In the genomic region with DNA sequence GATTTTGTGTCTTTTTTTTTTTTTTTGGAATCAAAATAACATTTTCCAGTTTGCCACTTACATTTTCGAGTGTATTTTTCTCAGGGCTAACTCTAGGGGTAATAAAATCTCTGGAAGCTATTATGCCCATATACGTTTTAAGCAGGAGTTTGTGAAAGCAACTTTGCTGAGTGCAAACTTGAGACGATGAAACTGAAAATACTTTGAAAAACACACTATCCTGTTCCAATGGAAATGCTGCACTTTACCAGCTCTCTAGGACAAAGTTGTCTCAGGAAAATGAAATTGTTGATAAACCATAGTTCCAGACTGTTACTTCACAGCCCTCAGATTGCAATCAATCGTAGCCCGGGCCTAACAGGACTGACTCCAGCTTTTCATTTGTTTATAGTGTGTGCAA, we compare ENCODE assay signal across 12 cellular contexts.
DNase-seq lines count a peak whose midpoint lies in the region; ATAC-seq and TF ChIP-seq lines count a peak whose summit lies in the region.
"Had no signal": no experiment of that assay in that cellular context is flagged by ENCODE, and none has a peak within 500 bp of the region (broad histone marks: within the 10 kb centered on the region; RNA-seq: fewer than 3 reads in every experiment).

No MANE protein-coding gene starts in this region.

- no peaks in the 10 kb centered on the region for H3K9me3 Mint-ChIP-seq in progenitor cell of endocrine pancreas (ENCODE audit: low read depth)
- peaks cover 2% of the 10 kb centered on the region for H3K9me3 Mint-ChIP-seq in activated CD4-positive, alpha-beta T cell treated with anti-CD3 and anti-CD28 coated beads, Interleukin-2, amount 10 ng/mL, durations not matched to agents 24 days and 14 days
- no peaks in the 10 kb centered on the region for H3K9me3 Mint-ChIP-seq in natural killer cell treated with Interleukin-12 subunit alpha and Interleukin-12 subunit beta and Interleukin-15 and Interleukin-18, amount 100 ng/mL, for 72 hours

- DNase-seq in right atrium auricular region (ENCODE audit: low spot score) = no peak
- no peak for DNase-seq in Right ventricle myocardium superior
- no peak for DNase-seq in progenitor cell of endocrine pancreas (ENCODE audit: low spot score, unreplicated experiment)
- DNase-seq in EL = no peak
- DNase-seq in NCI-H446 treated with DMSO at 0.1 percent for 48 hours (lab: John Stamatoyannopoulos, UW) = no peak
- DNase-seq in activated CD4-positive, alpha-beta T cell treated with anti-CD3 and anti-CD28 coated beads, Interleukin-2, amount 10 ng/mL, durations not matched to agents 24 days and 14 days = no peak
- DNase-seq in natural killer cell treated with Interleukin-12 subunit alpha and Interleukin-12 subunit beta and Interleukin-15 and Interleukin-18, amount 100 ng/mL, for 72 hours (ENCODE audit: low spot score) = no peak
- DNase-seq: AML-193, NCI-H1694 had no signal

- H3K27ac Mint-ChIP-seq in progenitor cell of endocrine pancreas = no peak overlapping the region
- H3K27ac Mint-ChIP-seq in activated CD4-positive, alpha-beta T cell treated with anti-CD3 and anti-CD28 coated beads, Interleukin-2, amount 10 ng/mL, durations not matched to agents 24 days and 14 days = no peak overlapping the region
- H3K27ac Mint-ChIP-seq in natural killer cell treated with Interleukin-12 subunit alpha and Interleukin-12 subunit beta and Interleukin-15 and Interleukin-18, amount 100 ng/mL, for 72 hours = no peak overlapping the region

- peak overlapping the region; percentile 68 for H3K4me3 Mint-ChIP-seq in progenitor cell of endocrine pancreas (ENCODE audit: low read depth)
- H3K4me3 Mint-ChIP-seq in activated CD4-positive, alpha-beta T cell treated with anti-CD3 and anti-CD28 coated beads, Interleukin-2, amount 10 ng/mL, durations not matched to agents 24 days and 14 days = no peak overlapping the region
- H3K4me3 Mint-ChIP-seq in natural killer cell treated with Interleukin-12 subunit alpha and Interleukin-12 subunit beta and Interleukin-15 and Interleukin-18, amount 100 ng/mL, for 72 hours = no peak overlapping the region

- H3K4me1 ChIP-seq in right atrium auricular region (peaks cover 0 to 4% of the 10 kb centered on the region in 2 donors), iPS-18a (ENCODE audit: control insufficient read depth, low read depth, low read length) (no peaks in the 10 kb centered on the region)
- H3K4me1 ChIP-seq: ascending aorta had no signal

- no peaks in the 10 kb centered on the region for H3K36me3 Mint-ChIP-seq in progenitor cell of endocrine pancreas (ENCODE audit: insufficient read depth)
- no peaks in the 10 kb centered on the region for H3K36me3 Mint-ChIP-seq in activated CD4-positive, alpha-beta T cell treated with anti-CD3 and anti-CD28 coated beads, Interleukin-2, amount 10 ng/mL, durations not matched to agents 24 days and 14 days (ENCODE audit: low read depth)
- H3K36me3 Mint-ChIP-seq in natural killer cell treated with Interleukin-12 subunit alpha and Interleukin-12 subunit beta and Interleukin-15 and Interleukin-18, amount 100 ng/mL, for 72 hours = no peaks in the 10 kb centered on the region

- H3K9me3 ChIP-seq in right atrium auricular region (peaks cover 0 to 3% of the 10 kb centered on the region in 2 donors), iPS-18a (ENCODE audit: control insufficient read depth, low read depth, low read length) (no peaks in the 10 kb centered on the region)
- H3K9me3 ChIP-seq: ascending aorta had no signal

- ATAC-seq in Right ventricle myocardium superior (ENCODE audit: poor library complexity) = no peak
- ATAC-seq in natural killer cell treated with Interleukin-12 subunit alpha and Interleukin-12 subunit beta and Interleukin-15 and Interleukin-18, amount 100 ng/mL, for 72 hours = no peak

- H3K27ac ChIP-seq in right atrium auricular region (peak overlapping the region; percentile 69 to 80), iPS-18a (ENCODE audit: low read length) (no peak overlapping the region)
- H3K27ac ChIP-seq: ascending aorta, VCaP had no signal

- H3K9ac ChIP-seq in iPS-18a (ENCODE audit: low read length) = no peak overlapping the region

- no peak overlapping the region for H3K4me3 ChIP-seq in right atrium auricular region
- peak overlapping the region; percentile 55 for H3K4me3 ChIP-seq in iPS-18a (ENCODE audit: low read length)

- TF ChIP-seq CTCF in right atrium auricular region (IDR thresholded peaks at IDR 0.05) = no peak
- TF ChIP-seq CTCF in progenitor cell of endocrine pancreas (IDR thresholded peaks at IDR 0.05; ENCODE audit: unreplicated experiment) = no peak

- no peaks in the 10 kb centered on the region for H3K4me1 Mint-ChIP-seq in progenitor cell of endocrine pancreas (ENCODE audit: low read depth)
- no peaks in the 10 kb centered on the region for H3K4me1 Mint-ChIP-seq in activated CD4-positive, alpha-beta T cell treated with anti-CD3 and anti-CD28 coated beads, Interleukin-2, amount 10 ng/mL, durations not matched to agents 24 days and 14 days
- H3K4me1 Mint-ChIP-seq in natural killer cell treated with Interleukin-12 subunit alpha and Interleukin-12 subunit beta and Interleukin-15 and Interleukin-18, amount 100 ng/mL, for 72 hours (ENCODE audit: low read depth in 2 of 2) = no peaks in the 10 kb centered on the region

- H3K36me3 ChIP-seq in right atrium auricular region (no peaks in the 10 kb centered on the region), iPS-18a (ENCODE audit: control insufficient read depth, low read depth, low read length) (no peaks in the 10 kb centered on the region)
- H3K36me3 ChIP-seq: ascending aorta had no signal

- H3K27me3 ChIP-seq in right atrium auricular region (no peaks in the 10 kb centered on the region), iPS-18a (ENCODE audit: control insufficient read depth, insufficient read depth, low read length) (peaks cover 9% of the 10 kb centered on the region)
- H3K27me3 ChIP-seq: ascending aorta had no signal

- intact Hi-C loops in Right ventricle myocardium superior (cut with DNase I) = no loop called here
- intact Hi-C loops in activated CD4-positive, alpha-beta T cell treated with anti-CD3 and anti-CD28 coated beads, Interleukin-2, amount 10 ng/mL, durations not matched to agents 24 days and 14 days (cut with micrococcal nuclease) = no loop called here

- H3K27me3 Mint-ChIP-seq in progenitor cell of endocrine pancreas = peaks cover 42% of the 10 kb centered on the region
- peaks cover 28% of the 10 kb centered on the region for H3K27me3 Mint-ChIP-seq in activated CD4-positive, alpha-beta T cell treated with anti-CD3 and anti-CD28 coated beads, Interleukin-2, amount 10 ng/mL, durations not matched to agents 24 days and 14 days
- peaks cover 3 to 26% of the 10 kb centered on the region in 2 donors for H3K27me3 Mint-ChIP-seq in natural killer cell treated with Interleukin-12 subunit alpha and Interleukin-12 subunit beta and Interleukin-15 and Interleukin-18, amount 100 ng/mL, for 72 hours
